In the genomic region with DNA sequence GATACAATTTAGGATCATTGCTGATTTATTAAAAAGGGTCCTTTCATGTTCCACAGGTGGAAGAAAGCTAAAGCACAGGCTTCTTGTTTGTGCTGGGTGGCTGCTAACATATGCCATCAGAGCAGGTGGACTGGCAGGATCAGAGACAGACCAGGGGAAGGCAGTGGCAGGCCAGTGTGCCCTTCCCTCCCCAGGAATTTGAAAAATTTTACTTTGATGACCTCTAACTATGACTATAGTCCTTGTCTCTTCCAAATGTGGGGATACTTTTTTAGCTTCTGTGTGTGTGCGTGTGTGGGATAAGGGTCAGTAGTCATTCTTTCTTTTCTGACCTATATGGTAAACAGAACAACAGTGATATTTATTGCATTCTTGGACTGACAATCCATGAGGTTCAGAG, we compare ENCODE assay signal across 33 cellular contexts. TPM values are rescaled to one million over a fixed set of nuclear protein-coding genes. Genes with fewer than 3 reads are reported as not detected.
DNase-seq lines count a peak whose midpoint lies in the region; ATAC-seq and TF ChIP-seq lines count a peak whose summit lies in the region.
"Had no signal": no experiment of that assay in that cellular context is flagged by ENCODE, and none has a peak within 500 bp of the region (broad histone marks: within the 10 kb centered on the region; RNA-seq: fewer than 3 reads in every experiment).

No MANE protein-coding gene starts in this region.

- TF ChIP-seq CTCF in HCT116 (IDR thresholded peaks at IDR 0.05 in 2 of 3, conservative IDR thresholded peaks at IDR 0.05 in 1 of 3; ENCODE audit: borderline replicate concordance in 1 of 3, insufficient read depth in 1 of 3, low read depth in 2 of 3, low read length in 2 of 3) (no peak), RWPE2 (IDR thresholded peaks at IDR 0.05; ENCODE audit: poor library complexity, severe bottlenecking) (no peak), mesothelial cell of epicardium (IDR thresholded peaks at IDR 0.05; ENCODE audit: unreplicated experiment) (no peak)

- H3K4me1 ChIP-seq in HCT116 (ENCODE audit: control insufficient read depth in 1 of 2, insufficient read depth in 2 of 2, low read length in 2 of 2) (peaks cover 4 to 7% of the 10 kb centered on the region in 2 experiments), RWPE2 (ENCODE audit: insufficient read depth, poor library complexity, severe bottlenecking) (no peaks in the 10 kb centered on the region), mesenchymal stem cell (ENCODE audit: control insufficient read depth, insufficient read depth, low read depth, low read length) (peaks cover 1% of the 10 kb centered on the region)
- no peaks in the 10 kb centered on the region for H3K4me1 ChIP-seq in CD8-positive, alpha-beta memory T cell (ENCODE audit: insufficient read depth, low read length)
- H3K4me1 ChIP-seq: stomach, thyroid gland had no signal

- CTCF ChIA-PET in HCT116 (lab: Charles Lee), result no interaction called here
- CTCF ChIA-PET in CD8-positive, alpha-beta memory T cell (lab: Charles Lee), result no interaction called here

- intact Hi-C loops in HCT116 (cut with micrococcal nuclease), result no loop called here

- H2BK5ac ChIP-seq in mesenchymal stem cell (ENCODE audit: low read depth, low read length, poor library complexity, severe bottlenecking), result no peak overlapping the region

- no peak overlapping the region for H4K8ac ChIP-seq in mesenchymal stem cell (ENCODE audit: low read length)

- H3K79me1 ChIP-seq in mesenchymal stem cell (replicated peaks; ENCODE audit: low read length, poor library complexity, severe bottlenecking), result no peaks in the 10 kb centered on the region

- no peaks in the 10 kb centered on the region for H3K36me3 Mint-ChIP-seq in mesothelial cell of epicardium
- no peaks in the 10 kb centered on the region for H3K36me3 Mint-ChIP-seq in CD8-positive, alpha-beta memory T cell
- H3K36me3 Mint-ChIP-seq: activated CD4-positive, alpha-beta memory T cell treated with anti-CD3 and anti-CD28 coated beads for 36 hours; immature natural killer cell; naive thymus-derived CD4-positive, alpha-beta T cell had no signal

- H3K4me3 ChIP-seq in HCT116 (replicated peaks in 1 of 2; ENCODE audit: low read depth in 1 of 2, low read length in 2 of 2) (no peak overlapping the region), RWPE2 (ENCODE audit: severe bottlenecking) (no peak overlapping the region), mesenchymal stem cell (ENCODE audit: insufficient read depth in 1 of 2, low read depth in 1 of 2, low read length in 2 of 2) (no peak overlapping the region)
- H3K4me3 ChIP-seq in CD8-positive, alpha-beta memory T cell (ENCODE audit: low read length), result no peak overlapping the region
- H3K4me3 ChIP-seq: coronary artery, SK-N-MC, stomach, thyroid gland had no signal

- H3K27me3 Mint-ChIP-seq in mesothelial cell of epicardium (ENCODE audit: low read depth), result no peaks in the 10 kb centered on the region
- H3K27me3 Mint-ChIP-seq in CD8-positive, alpha-beta memory T cell, result peaks cover 0 to 5% of the 10 kb centered on the region in 2 donors

- no peak overlapping the region for H3K14ac ChIP-seq in mesenchymal stem cell (ENCODE audit: low read length in 2 of 2)

- H3K27me3 ChIP-seq in HCT116 (ENCODE audit: insufficient read depth, low read length) (no peaks in the 10 kb centered on the region), RWPE2 (ENCODE audit: insufficient read depth, poor library complexity, severe bottlenecking) (no peaks in the 10 kb centered on the region), mesenchymal stem cell (ENCODE audit: control insufficient read depth in 1 of 2, insufficient read depth in 1 of 2, low read length in 2 of 2) (no peaks in the 10 kb centered on the region)
- H3K27me3 ChIP-seq in CD8-positive, alpha-beta memory T cell (ENCODE audit: insufficient read depth, low read length, poor library complexity, severe bottlenecking), result no peaks in the 10 kb centered on the region
- H3K27me3 ChIP-seq: thyroid gland had no signal

- H3K36me3 ChIP-seq in HCT116 (ENCODE audit: control insufficient read depth in 1 of 2, insufficient read depth in 2 of 2, low read length in 2 of 2), result no peaks in the 10 kb centered on the region
- no peaks in the 10 kb centered on the region for H3K36me3 ChIP-seq in RWPE2 (ENCODE audit: low read depth)
- H3K36me3 ChIP-seq in CD8-positive, alpha-beta memory T cell (ENCODE audit: insufficient read depth, low read length), result no peaks in the 10 kb centered on the region
- H3K36me3 ChIP-seq in mesenchymal stem cell (ENCODE audit: control insufficient read depth in 1 of 2, insufficient read depth in 2 of 2, low read depth in 1 of 2, low read length in 2 of 2), result no peaks in the 10 kb centered on the region
- H3K36me3 ChIP-seq: stomach, thyroid gland had no signal

- H2BK120ac ChIP-seq in mesenchymal stem cell (ENCODE audit: low read depth, low read length), result no peak overlapping the region

- H3K9me3 Mint-ChIP-seq in mesothelial cell of epicardium, result no peaks in the 10 kb centered on the region
- H3K9me3 Mint-ChIP-seq in CD8-positive, alpha-beta memory T cell, result no peaks in the 10 kb centered on the region
- H3K9me3 Mint-ChIP-seq: activated CD4-positive, alpha-beta memory T cell treated with anti-CD3 and anti-CD28 coated beads for 36 hours; activated naive CD8-positive, alpha-beta T cell treated with anti-CD3 and anti-CD28 coated beads, Interleukin-2, amount 50 U/mL, for 24 hours; activated T-cell treated with anti-CD3 and anti-CD28 coated beads, Interleukin-2, amount 50 U/mL, for 72 hours; immature natural killer cell; naive thymus-derived CD4-positive, alpha-beta T cell had no signal

- H4K91ac ChIP-seq in mesenchymal stem cell (ENCODE audit: low read length), result no peak overlapping the region

- no peaks in the 10 kb centered on the region for H4K20me1 ChIP-seq in HCT116 (ENCODE audit: insufficient read depth)

- RAD21 ChIA-PET in HCT116 (lab: Charles Lee; ENCODE audit: low non-redundant PET in 1 of 2, low total read pairs in 2 of 2, uncharacterized antibody in 2 of 2, unreplicated experiment in 2 of 2), result no interaction called here

- H2BK15ac ChIP-seq in mesenchymal stem cell (ENCODE audit: low read depth, poor library complexity, severe bottlenecking), result no peak overlapping the region

- peak overlapping the region; percentile 40 for H3K4me2 ChIP-seq in HCT116 (ENCODE audit: low read length)
- H3K4me2 ChIP-seq in mesenchymal stem cell (ENCODE audit: low read length, poor library complexity, severe bottlenecking), result no peak overlapping the region

- no peak overlapping the region for H3K18ac ChIP-seq in mesenchymal stem cell (ENCODE audit: low read depth in 1 of 2, low read length in 2 of 2)

- H2BK12ac ChIP-seq in mesenchymal stem cell (ENCODE audit: low read length in 2 of 2), result no peak overlapping the region

- peak; percentile 12 for DNase-seq in AG20443 (ENCODE audit: low spot score)
- DNase-seq in HCT116 (ENCODE audit: low read depth, low spot score), result no peak
- DNase-seq in RWPE2 (ENCODE audit: low spot score), result no peak
- no peak for DNase-seq in mesothelial cell of epicardium (ENCODE audit: low spot score in 2 of 2, unreplicated experiment in 2 of 2)
- no peak for DNase-seq in DMS53 treated with DMSO at 0.1 percent for 48 hours (lab: John Stamatoyannopoulos, UW; ENCODE audit: unreplicated experiment)
- DNase-seq in CD8-positive, alpha-beta memory T cell, result no peak
- DNase-seq in mesenchymal stem cell, result no peak
- DNase-seq: activated CD4-positive, alpha-beta memory T cell treated with anti-CD3 and anti-CD28 coated beads for 36 hours; activated CD4-positive, alpha-beta T cell treated with anti-CD3 and anti-CD28 coated beads for 1 hour; activated naive CD8-positive, alpha-beta T cell treated with anti-CD3 and anti-CD28 coated beads, Interleukin-2, amount 50 U/mL, for 24 hours; activated T-cell treated with anti-CD3 and anti-CD28 coated beads, Interleukin-2, amount 50 U/mL, for 72 hours; caudate nucleus; DND-41; effector memory CD4-positive, alpha-beta T cell; GOT3; hypothalamus; immature natural killer cell; Karpas-422; left ventricle myocardium superior; naive thymus-derived CD4-positive, alpha-beta T cell; stimulated activated CD4-positive, alpha-beta T cell treated with anti-CD3 and anti-CD28 coated beads, Interleukin-12 subunit alpha, Interleukin-12 subunit beta, amount 100 ng/mL, for 4 hours; stimulated activated CD4-positive, alpha-beta T cell treated with anti-CD3 and anti-CD28 coated beads, Interleukin-4, amount 100 ng/mL, for 1 hour; stomach; T-helper 17 cell; thyroid gland had no signal

- POLR2A ChIA-PET in HCT116 (lab: Charles Lee), result no interaction called here
- POLR2A ChIA-PET in CD8-positive, alpha-beta memory T cell (lab: Charles Lee), result no interaction called here

- BruUV-seq in HCT116 (replicated peaks; lab: Mats Ljungman, UMichigan), result no TSS peak

- ATAC-seq in HCT116 (peak; percentile 85), RWPE2 (ENCODE audit: low read depth) (peak; percentile 48; the same call in 1 of the 3 replicates), HG02571 (IDR thresholded peaks at IDR 0.05; ENCODE audit: unreplicated experiment) (no peak)
- ATAC-seq: activated naive CD8-positive, alpha-beta T cell treated with anti-CD3 and anti-CD28 coated beads, Interleukin-2, amount 50 U/mL, for 24 hours; activated T-cell treated with anti-CD3 and anti-CD28 coated beads, Interleukin-2, amount 50 U/mL, for 72 hours; HepG2; left ventricle myocardium superior; naive thymus-derived CD4-positive, alpha-beta T cell; sciatic nerve; T-helper 17 cell had no signal

- TF ChIP-seq RAD21 in HCT116 (IDR thresholded peaks at IDR 0.05; ENCODE audit: low read depth), result no peak

- H3K23ac ChIP-seq in mesenchymal stem cell (ENCODE audit: low read length in 2 of 2), result no peak overlapping the region

- H3K27ac ChIP-seq in HCT116 (ENCODE audit: low read depth, low read length) (no peak overlapping the region), RWPE2 (ENCODE audit: poor library complexity, severe bottlenecking) (no peak overlapping the region), mesenchymal stem cell (ENCODE audit: low read length, poor library complexity, severe bottlenecking) (no peak overlapping the region)
- H3K27ac ChIP-seq in CD8-positive, alpha-beta memory T cell (ENCODE audit: low read depth, low read length), result no peak overlapping the region
- H3K27ac ChIP-seq: coronary artery, epithelial cell of prostate, HL-60, SK-N-MC, stomach, thyroid gland had no signal

- no peak overlapping the region for H3K4ac ChIP-seq in mesenchymal stem cell (ENCODE audit: low read depth in 1 of 2, low read length in 2 of 2)

- no peak for TF ChIP-seq POLR2A in HCT116 (IDR thresholded peaks at IDR 0.05; ENCODE audit: borderline replicate concordance, extremely low read depth, insufficient read depth, insufficient read length)

- H3K9me3 ChIP-seq in HCT116 (ENCODE audit: control insufficient read depth in 1 of 2, insufficient read depth in 1 of 2, low read depth in 1 of 2, low read length in 2 of 2), result no peaks in the 10 kb centered on the region
- H3K9me3 ChIP-seq in RWPE2 (ENCODE audit: severe bottlenecking), result no peaks in the 10 kb centered on the region
- no peaks in the 10 kb centered on the region for H3K9me3 ChIP-seq in CD8-positive, alpha-beta memory T cell (ENCODE audit: low read length)
- H3K9me3 ChIP-seq in mesenchymal stem cell (ENCODE audit: control insufficient read depth, low read length), result no peaks in the 10 kb centered on the region
- H3K9me3 ChIP-seq: stomach, thyroid gland had no signal

- H2AFZ ChIP-seq in HCT116 (ENCODE audit: low read depth, low read length, poor library complexity, severe bottlenecking) (no peak overlapping the region), mesenchymal stem cell (ENCODE audit: low read depth, low read length) (no peak overlapping the region)

- no peak overlapping the region for H3K4me3 Mint-ChIP-seq in mesothelial cell of epicardium
- no peak overlapping the region for H3K4me3 Mint-ChIP-seq in CD8-positive, alpha-beta memory T cell
- H3K4me3 Mint-ChIP-seq: activated CD4-positive, alpha-beta memory T cell treated with anti-CD3 and anti-CD28 coated beads for 36 hours; activated naive CD8-positive, alpha-beta T cell treated with anti-CD3 and anti-CD28 coated beads, Interleukin-2, amount 50 U/mL, for 24 hours; activated T-cell treated with anti-CD3 and anti-CD28 coated beads, Interleukin-2, amount 50 U/mL, for 72 hours; immature natural killer cell; naive thymus-derived CD4-positive, alpha-beta T cell; T-helper 17 cell had no signal

- H3K27ac Mint-ChIP-seq in mesothelial cell of epicardium, result peak overlapping the region; percentile 76
- H3K27ac Mint-ChIP-seq in CD8-positive, alpha-beta memory T cell, result no peak overlapping the region
- H3K27ac Mint-ChIP-seq: activated CD4-positive, alpha-beta memory T cell treated with anti-CD3 and anti-CD28 coated beads for 36 hours; activated naive CD8-positive, alpha-beta T cell treated with anti-CD3 and anti-CD28 coated beads, Interleukin-2, amount 50 U/mL, for 24 hours; activated T-cell treated with anti-CD3 and anti-CD28 coated beads, Interleukin-2, amount 50 U/mL, for 72 hours; immature natural killer cell; naive thymus-derived CD4-positive, alpha-beta T cell; T-helper 17 cell had no signal

- H3K79me2 ChIP-seq in HCT116 (ENCODE audit: insufficient read depth, low read length), result no peaks in the 10 kb centered on the region

- WGBS in mesenchymal stem cell, result 50% methylated on average over 1 of the region's 1 CpG

- H2AK5ac ChIP-seq in mesenchymal stem cell (ENCODE audit: low read length, severe bottlenecking), result no peak overlapping the region

- H3K4me1 Mint-ChIP-seq in mesothelial cell of epicardium, result peaks cover 23% of the 10 kb centered on the region
- peaks cover 0 to under 1% (median 0%) of the 10 kb centered on the region in 3 donors for H3K4me1 Mint-ChIP-seq in CD8-positive, alpha-beta memory T cell
- H3K4me1 Mint-ChIP-seq: activated naive CD8-positive, alpha-beta T cell treated with anti-CD3 and anti-CD28 coated beads, Interleukin-2, amount 50 U/mL, for 24 hours; naive thymus-derived CD4-positive, alpha-beta T cell; T-helper 17 cell had no signal

- H3K9ac ChIP-seq in HCT116 (ENCODE audit: low read length) (no peak overlapping the region), mesenchymal stem cell (ENCODE audit: low read length) (no peak overlapping the region)

- no peaks in the 10 kb centered on the region for H3K9me2 ChIP-seq in HCT116 (ENCODE audit: insufficient read depth)

RNA-seq across cellular contexts. Expression of a gene that starts 49.9 kb away (rescaled TPM):
- 0.22 TPM for total RNA-seq in HCT116 (2021; ENCODE audit: unreplicated experiment)
- 0.09 and 0.13 TPM in 2 replicates for polyA plus RNA-seq in HCT116 (2012)
- total RNA-seq in mesothelial cell of epicardium, result 5.8 to 6.8 TPM (median 6.2 TPM) in 3 replicates
- total RNA-seq in CD8-positive, alpha-beta memory T cell, result under 1 TPM in 1 of 2 experiments, not detected in 1; 0.07 TPM
- not detected for polyA plus RNA-seq in CD8-positive, alpha-beta memory T cell
- not detected for polyA plus RNA-seq in mesenchymal stem cell (2013, experiment 1 of 2)
- polyA plus RNA-seq in mesenchymal stem cell (2013, experiment 2 of 2), result not detected
- total RNA-seq: activated CD4-positive, alpha-beta memory T cell treated with anti-CD3 and anti-CD28 coated beads for 36 hours; astrocyte; HepG2; naive thymus-derived CD4-positive, alpha-beta T cell; stomach; T-helper 17 cell; thyroid gland had no signal
- polyA plus RNA-seq: HepG2; immature natural killer cell; naive thymus-derived CD4-positive, alpha-beta T cell; stomach had no signal
